ENCODE assay signal across 2 cellular contexts in the genomic region with DNA sequence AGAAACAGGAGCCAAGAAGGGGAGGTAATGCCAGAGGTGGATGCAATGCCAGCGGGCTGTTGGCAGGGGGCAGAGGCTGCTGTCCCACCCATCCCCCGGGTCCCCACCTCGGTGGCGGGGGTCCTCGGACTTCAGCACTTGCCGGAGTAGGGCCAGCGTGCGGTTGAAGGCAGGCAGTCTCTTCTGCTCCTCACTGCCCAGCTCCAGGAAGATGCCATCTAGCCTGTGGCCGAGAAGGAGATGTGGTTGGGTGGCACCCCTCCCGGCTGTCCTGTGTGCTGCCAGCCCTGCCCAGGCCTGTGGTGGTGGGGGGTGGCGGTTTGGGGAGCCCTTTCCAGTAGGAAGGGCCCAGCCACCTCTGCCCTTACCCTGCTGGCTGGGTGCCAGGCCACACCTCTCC.
TF ChIP-seq lines count a peak whose summit lies in the region.

No MANE protein-coding gene starts in this region.

TF ChIP-seq in HepG2, 621 proteins besides CTCF, POLR2A, EP300 and RAD21:
- TF ChIP-seq MAFF (IDR thresholded peaks at IDR 0.05; ENCODE audit: low read depth, low read length) (no peak), LCORL (IDR thresholded peaks at IDR 0.05) (0 out of 2 replicates have a peak, but pooled peaks have one; percentile 29), LCORL (CRISPR knock-in tag; IDR thresholded peaks at IDR 0.05) (no peak)
TF ChIP-seq in HepG2: peak in this region for 1.

TF ChIP-seq in K562, 482 proteins besides CTCF, POLR2A, EP300 and RAD21:
- no peak for TF ChIP-seq RB1 (IDR thresholded peaks at IDR 0.05; ENCODE audit: low read depth)
- TF ChIP-seq YBX1 (IDR thresholded peaks at IDR 0.05): no peak
- no peak for TF ChIP-seq ZNF778 (CRISPR knock-in tag; IDR thresholded peaks at IDR 0.05)
- TF ChIP-seq DMBX1 (CRISPR knock-in tag; IDR thresholded peaks at IDR 0.05; ENCODE audit: borderline replicate concordance): no peak
- peak; percentile 79; the same call in 1 of the 2 replicates for TF ChIP-seq NFIC (IDR thresholded peaks at IDR 0.05)
- TF ChIP-seq HOMEZ (CRISPR knock-in tag; IDR thresholded peaks at IDR 0.05): no peak
